1 cellular context compared by ENCODE assay signal in genomic region chr11:125110506-125110905, GRCh38.
TF ChIP-seq lines count a peak whose summit lies in the region.

No MANE protein-coding gene starts in this region.

TF ChIP-seq in GM23338, 12 proteins besides CTCF, POLR2A, EP300 and RAD21 (continued from another document):
- no peak for TF ChIP-seq ZNF462 (CRISPR knock-in tag; IDR thresholded peaks at IDR 0.05)
- TF ChIP-seq ETS1 (IDR thresholded peaks at IDR 0.05): no peak
- no peak for TF ChIP-seq ZNF331 (CRISPR knock-in tag; IDR thresholded peaks at IDR 0.05; ENCODE audit: low read depth)
- TF ChIP-seq POLR2AphosphoS5 (IDR thresholded peaks at IDR 0.05; ENCODE audit: low read depth): no peak
